Comparison of ENCODE assay signal across 9 cellular contexts in genomic region chr2:218717262-218717661, GRCh38. TPM values are rescaled to one million over a fixed set of nuclear protein-coding genes. Genes with fewer than 3 reads are reported as not detected.
DNase-seq lines count a peak whose midpoint lies in the region; ATAC-seq and TF ChIP-seq lines count a peak whose summit lies in the region.
"Had no signal": no experiment of that assay in that cellular context is flagged by ENCODE, and none has a peak within 500 bp of the region (broad histone marks: within the 10 kb centered on the region; RNA-seq: fewer than 3 reads in every experiment).

No MANE protein-coding gene starts in this region.

- POLR2A ChIA-PET in WTC11 (lab: Charles Lee): no interaction called here

- H3K4me1 ChIP-seq in GM23248 (ENCODE audit: insufficient read depth) (0 out of 2 replicates have a peak, but pooled peaks cover 4% of the 10 kb centered on the region), mesenchymal stem cell (ENCODE audit: control insufficient read depth, insufficient read depth, low read depth, low read length) (peaks cover 7% of the 10 kb centered on the region)

- DNase-seq in GM23248 (peak; percentile 47), WTC11 (ENCODE audit: low spot score) (no peak), mesenchymal stem cell (peak; percentile 45)
- no peak for DNase-seq in activated CD4-positive, alpha-beta T cell treated with anti-CD3 and anti-CD28 coated beads, Interleukin-2, amount 10 ng/mL, durations not matched to agents 24 days and 14 days
- DNase-seq: CD4-positive, alpha-beta memory T cell; NCI-H446 treated with DMSO at 0.1 percent for 48 hours had no signal

- H3K4me1 Mint-ChIP-seq in WTC11: peaks cover 36% of the 10 kb centered on the region
- peaks cover 17% of the 10 kb centered on the region for H3K4me1 Mint-ChIP-seq in activated CD4-positive, alpha-beta T cell treated with anti-CD3 and anti-CD28 coated beads, Interleukin-2, amount 10 ng/mL, durations not matched to agents 24 days and 14 days

- ATAC-seq in WTC11: no peak
- ATAC-seq in HG02623 (IDR thresholded peaks at IDR 0.05; ENCODE audit: unreplicated experiment): no peak
- no peak for ATAC-seq in HG03342 (IDR thresholded peaks at IDR 0.05; ENCODE audit: unreplicated experiment)
- ATAC-seq: stimulated activated memory B cell treated with anti-CD40 and anti-IgM and Interleukin-4, amounts not matched to agents 10 μg/mL and 1 μg/mL and 100 μg/mL, for 72 hours had no signal

- no peak overlapping the region for H4K91ac ChIP-seq in mesenchymal stem cell (ENCODE audit: low read length)

- H3K4ac ChIP-seq in mesenchymal stem cell (ENCODE audit: low read depth in 1 of 2, low read length in 2 of 2): no peak overlapping the region

- H3K27me3 ChIP-seq in GM23248 (replicated peaks; ENCODE audit: insufficient read depth) (no peaks in the 10 kb centered on the region), mesenchymal stem cell (ENCODE audit: control insufficient read depth in 1 of 2, insufficient read depth in 1 of 2, low read length in 2 of 2) (no peaks in the 10 kb centered on the region)

- no peaks in the 10 kb centered on the region for H3K9me3 Mint-ChIP-seq in WTC11
- no peaks in the 10 kb centered on the region for H3K9me3 Mint-ChIP-seq in activated CD4-positive, alpha-beta T cell treated with anti-CD3 and anti-CD28 coated beads, Interleukin-2, amount 10 ng/mL, durations not matched to agents 24 days and 14 days
- H3K9me3 Mint-ChIP-seq: CD4-positive, alpha-beta memory T cell; stimulated activated memory B cell treated with anti-CD40 and anti-IgM and Interleukin-4, amounts not matched to agents 10 μg/mL and 1 μg/mL and 100 μg/mL, for 72 hours had no signal

- no peaks in the 10 kb centered on the region; the same call in 1 of the 2 replicates for H3K27me3 Mint-ChIP-seq in WTC11 (ENCODE audit: low read depth)
- H3K27me3 Mint-ChIP-seq in activated CD4-positive, alpha-beta T cell treated with anti-CD3 and anti-CD28 coated beads, Interleukin-2, amount 10 ng/mL, durations not matched to agents 24 days and 14 days: no peaks in the 10 kb centered on the region
- H3K27me3 Mint-ChIP-seq: CD4-positive, alpha-beta memory T cell; stimulated activated memory B cell treated with anti-CD40 and anti-IgM and Interleukin-4, amounts not matched to agents 10 μg/mL and 1 μg/mL and 100 μg/mL, for 72 hours had no signal

- no peak overlapping the region for H3K23ac ChIP-seq in mesenchymal stem cell (ENCODE audit: low read length in 2 of 2)

- H2AFZ ChIP-seq in GM23248: no peak overlapping the region
- no peak overlapping the region for H2AFZ ChIP-seq in mesenchymal stem cell (ENCODE audit: low read depth, low read length)

- H3K79me2 ChIP-seq in GM23248 (ENCODE audit: insufficient read depth): peaks cover 97% of the 10 kb centered on the region

- CTCF ChIA-PET in WTC11 (lab: Charles Lee): interaction anchor here (1.0 kb wide), 1 partner anchor 263 kb away, joined by 3 read pairs; no protein-coding TSS in a partner anchor

- in situ Hi-C loops in GM23248 (cut with MboI): no loop called here

- H3K9me3 ChIP-seq in GM23248 (ENCODE audit: low read depth) (no peaks in the 10 kb centered on the region), mesenchymal stem cell (ENCODE audit: control insufficient read depth, low read length) (no peaks in the 10 kb centered on the region)

- WGBS in GM23248 (ENCODE audit: low coverage in 1 of 2, low lambda C conversion rate in 2 of 2, missing lambda C conversion rate in 2 of 2), 2 experiments: 88 to 90% methylated on average over 3 of the region's 3 CpGs
- 78% methylated on average over 2 of the region's 3 CpGs for WGBS in mesenchymal stem cell

- no peaks in the 10 kb centered on the region for H3K9me2 ChIP-seq in GM23248 (ENCODE audit: insufficient read depth)

- no peak overlapping the region for H3K27ac ChIP-seq in GM23248
- H3K27ac ChIP-seq in mesenchymal stem cell (ENCODE audit: low read length, poor library complexity, severe bottlenecking): no peak overlapping the region

- no peak overlapping the region for H3K4me3 Mint-ChIP-seq in WTC11
- no peak overlapping the region for H3K4me3 Mint-ChIP-seq in activated CD4-positive, alpha-beta T cell treated with anti-CD3 and anti-CD28 coated beads, Interleukin-2, amount 10 ng/mL, durations not matched to agents 24 days and 14 days
- H3K4me3 Mint-ChIP-seq: CD4-positive, alpha-beta memory T cell; stimulated activated memory B cell treated with anti-CD40 and anti-IgM and Interleukin-4, amounts not matched to agents 10 μg/mL and 1 μg/mL and 100 μg/mL, for 72 hours had no signal

- H3K9ac ChIP-seq in GM23248 (no peak overlapping the region), mesenchymal stem cell (ENCODE audit: low read length) (no peak overlapping the region)

- H2BK5ac ChIP-seq in mesenchymal stem cell (ENCODE audit: low read depth, low read length, poor library complexity, severe bottlenecking): no peak overlapping the region

- peak overlapping the region; percentile 62; the same call in 1 of the 2 replicates for H3K27ac Mint-ChIP-seq in WTC11
- no peak overlapping the region for H3K27ac Mint-ChIP-seq in activated CD4-positive, alpha-beta T cell treated with anti-CD3 and anti-CD28 coated beads, Interleukin-2, amount 10 ng/mL, durations not matched to agents 24 days and 14 days
- H3K27ac Mint-ChIP-seq: CD4-positive, alpha-beta memory T cell; stimulated activated memory B cell treated with anti-CD40 and anti-IgM and Interleukin-4, amounts not matched to agents 10 μg/mL and 1 μg/mL and 100 μg/mL, for 72 hours had no signal

- H3K18ac ChIP-seq in mesenchymal stem cell (ENCODE audit: low read depth in 1 of 2, low read length in 2 of 2): no peak overlapping the region

- no peaks in the 10 kb centered on the region for H3F3A ChIP-seq in GM23248 (ENCODE audit: insufficient read depth)

- H3K36me3 ChIP-seq in GM23248 (ENCODE audit: low read depth) (no peaks in the 10 kb centered on the region), mesenchymal stem cell (ENCODE audit: control insufficient read depth in 1 of 2, insufficient read depth in 2 of 2, low read depth in 1 of 2, low read length in 2 of 2) (peaks cover 0 to 11% of the 10 kb centered on the region in 2 experiments)

- H3K4me2 ChIP-seq in GM23248 (ENCODE audit: unreplicated experiment) (no peak overlapping the region), mesenchymal stem cell (ENCODE audit: low read length, poor library complexity, severe bottlenecking) (no peak overlapping the region)

- intact Hi-C loops in activated CD4-positive, alpha-beta T cell treated with anti-CD3 and anti-CD28 coated beads, Interleukin-2, amount 10 ng/mL, durations not matched to agents 24 days and 14 days (cut with micrococcal nuclease): no loop called here

- H4K20me1 ChIP-seq in GM23248 (ENCODE audit: insufficient read depth): no peaks in the 10 kb centered on the region

- no peak overlapping the region for H2BK120ac ChIP-seq in mesenchymal stem cell (ENCODE audit: low read depth, low read length)

- H2BK12ac ChIP-seq in mesenchymal stem cell (ENCODE audit: low read length in 2 of 2): no peak overlapping the region

- no peak for TF ChIP-seq CTCF in WTC11 (IDR thresholded peaks at IDR 0.05)

- peaks cover 24% of the 10 kb centered on the region for H3K79me1 ChIP-seq in mesenchymal stem cell (replicated peaks; ENCODE audit: low read length, poor library complexity, severe bottlenecking)

- no peak overlapping the region for H3K14ac ChIP-seq in mesenchymal stem cell (ENCODE audit: low read length in 2 of 2)

- no peak overlapping the region for H2AK5ac ChIP-seq in mesenchymal stem cell (ENCODE audit: low read length, severe bottlenecking)

- H2BK15ac ChIP-seq in mesenchymal stem cell (ENCODE audit: low read depth, poor library complexity, severe bottlenecking): no peak overlapping the region

- H3K4me3 ChIP-seq in GM23248: no peak overlapping the region
- H3K4me3 ChIP-seq in mesenchymal stem cell (ENCODE audit: insufficient read depth in 1 of 2, low read depth in 1 of 2, low read length in 2 of 2): no peak overlapping the region

- no peak overlapping the region for H4K8ac ChIP-seq in mesenchymal stem cell (ENCODE audit: low read length)

- peaks cover 15% of the 10 kb centered on the region for H3K36me3 Mint-ChIP-seq in WTC11
- H3K36me3 Mint-ChIP-seq in activated CD4-positive, alpha-beta T cell treated with anti-CD3 and anti-CD28 coated beads, Interleukin-2, amount 10 ng/mL, durations not matched to agents 24 days and 14 days (ENCODE audit: low read depth): peaks cover 14% of the 10 kb centered on the region

RNA-seq across cellular contexts. Expression of gene TTLL4, which starts 6.6 kb away (rescaled TPM):
- total RNA-seq in GM23248 (2014; rRNA removed; shearing (Covaris generic)): 5.5 and 9.1 TPM in 2 replicates
- 7.3 and 7.7 TPM in 2 replicates for polyA plus RNA-seq in GM23248 (2016; fragmentation: Nextera tagmentation; extraction: Ambion mirVana)
- total RNA-seq in WTC11 (2021): 73.7 to 87.4 TPM (median 77.1 TPM) in 3 replicates
- 19.8 TPM for polyA plus RNA-seq in mesenchymal stem cell (2013, experiment 1 of 2)
- polyA plus RNA-seq in mesenchymal stem cell (2013, experiment 2 of 2): 20.5 TPM
- 66.1 and 71.2 TPM in 2 replicates for total RNA-seq in activated CD4-positive, alpha-beta T cell treated with anti-CD3 and anti-CD28 coated beads, Interleukin-2, amount 10 ng/mL, durations not matched to agents 24 days and 14 days

RNA-seq across cellular contexts. Expression of gene STK36, which starts 45.4 kb away (rescaled TPM):
- total RNA-seq in GM23248 (2014; rRNA removed; shearing (Covaris generic)): 17.5 and 24.5 TPM in 2 replicates
- polyA plus RNA-seq in GM23248 (2016; fragmentation: Nextera tagmentation; extraction: Ambion mirVana): 19.2 and 22.2 TPM in 2 replicates
- total RNA-seq in WTC11 (2021): 41.0 to 47.7 TPM (median 42.7 TPM) in 3 replicates
- 20.1 TPM for polyA plus RNA-seq in mesenchymal stem cell (2013, experiment 1 of 2)
- polyA plus RNA-seq in mesenchymal stem cell (2013, experiment 2 of 2): 18.3 TPM
- 20.2 and 21.3 TPM in 2 replicates for total RNA-seq in activated CD4-positive, alpha-beta T cell treated with anti-CD3 and anti-CD28 coated beads, Interleukin-2, amount 10 ng/mL, durations not matched to agents 24 days and 14 days

RNA-seq across cellular contexts. Expression of gene RNF25, which starts 45.5 kb away (rescaled TPM):
- total RNA-seq in GM23248 (2014; rRNA removed; shearing (Covaris generic)): 31.7 and 37.4 TPM in 2 replicates
- 37.8 and 41.1 TPM in 2 replicates for polyA plus RNA-seq in GM23248 (2016; fragmentation: Nextera tagmentation; extraction: Ambion mirVana)
- 20.3 to 25.1 TPM (median 23.9 TPM) in 3 replicates for total RNA-seq in WTC11 (2021)
- polyA plus RNA-seq in mesenchymal stem cell (2013, experiment 1 of 2): 32.9 TPM
- polyA plus RNA-seq in mesenchymal stem cell (2013, experiment 2 of 2): 27.7 TPM
- 23.6 and 28.8 TPM in 2 replicates for total RNA-seq in activated CD4-positive, alpha-beta T cell treated with anti-CD3 and anti-CD28 coated beads, Interleukin-2, amount 10 ng/mL, durations not matched to agents 24 days and 14 days

RNA-seq across cellular contexts. Expression of gene BCS1L, which starts 57.8 kb away (rescaled TPM):
- 30.9 and 56.1 TPM in 2 replicates for total RNA-seq in GM23248 (2014; rRNA removed; shearing (Covaris generic))
- 39.9 and 44.2 TPM in 2 replicates for polyA plus RNA-seq in GM23248 (2016; fragmentation: Nextera tagmentation; extraction: Ambion mirVana)
- total RNA-seq in WTC11 (2021): 31.4 to 35.4 TPM (median 32.7 TPM) in 3 replicates
- polyA plus RNA-seq in mesenchymal stem cell (2013, experiment 1 of 2): 19.4 TPM
- 20.1 TPM for polyA plus RNA-seq in mesenchymal stem cell (2013, experiment 2 of 2)
- total RNA-seq in activated CD4-positive, alpha-beta T cell treated with anti-CD3 and anti-CD28 coated beads, Interleukin-2, amount 10 ng/mL, durations not matched to agents 24 days and 14 days: 92.9 and 94.4 TPM in 2 replicates

RNA-seq across cellular contexts. Expression of gene ZNF142, which starts 57.8 kb away (rescaled TPM):
- total RNA-seq in GM23248 (2014; rRNA removed; shearing (Covaris generic)): 7.8 and 8.5 TPM in 2 replicates
- 6.6 and 11.5 TPM in 2 replicates for polyA plus RNA-seq in GM23248 (2016; fragmentation: Nextera tagmentation; extraction: Ambion mirVana)
- total RNA-seq in WTC11 (2021): 25.1 to 33.5 TPM (median 28.7 TPM) in 3 replicates
- 9.8 TPM for polyA plus RNA-seq in mesenchymal stem cell (2013, experiment 1 of 2)
- 9.0 TPM for polyA plus RNA-seq in mesenchymal stem cell (2013, experiment 2 of 2)
- total RNA-seq in activated CD4-positive, alpha-beta T cell treated with anti-CD3 and anti-CD28 coated beads, Interleukin-2, amount 10 ng/mL, durations not matched to agents 24 days and 14 days: 59.6 and 60.9 TPM in 2 replicates

Comparison
In these comparisons a context has a peak if more than half of its experiments do, and no peak if none do; other contexts are left out.
1. DNase-seq: peak in GM23248 (single experiment) and mesenchymal stem cell (single experiment); none in WTC11 (single experiment) and activated CD4-positive, alpha-beta T cell treated with anti-CD3 and anti-CD28 coated beads, Interleukin-2, amount 10 ng/mL, durations not matched to agents 24 days and 14 days (single experiment).